In the genomic region with DNA sequence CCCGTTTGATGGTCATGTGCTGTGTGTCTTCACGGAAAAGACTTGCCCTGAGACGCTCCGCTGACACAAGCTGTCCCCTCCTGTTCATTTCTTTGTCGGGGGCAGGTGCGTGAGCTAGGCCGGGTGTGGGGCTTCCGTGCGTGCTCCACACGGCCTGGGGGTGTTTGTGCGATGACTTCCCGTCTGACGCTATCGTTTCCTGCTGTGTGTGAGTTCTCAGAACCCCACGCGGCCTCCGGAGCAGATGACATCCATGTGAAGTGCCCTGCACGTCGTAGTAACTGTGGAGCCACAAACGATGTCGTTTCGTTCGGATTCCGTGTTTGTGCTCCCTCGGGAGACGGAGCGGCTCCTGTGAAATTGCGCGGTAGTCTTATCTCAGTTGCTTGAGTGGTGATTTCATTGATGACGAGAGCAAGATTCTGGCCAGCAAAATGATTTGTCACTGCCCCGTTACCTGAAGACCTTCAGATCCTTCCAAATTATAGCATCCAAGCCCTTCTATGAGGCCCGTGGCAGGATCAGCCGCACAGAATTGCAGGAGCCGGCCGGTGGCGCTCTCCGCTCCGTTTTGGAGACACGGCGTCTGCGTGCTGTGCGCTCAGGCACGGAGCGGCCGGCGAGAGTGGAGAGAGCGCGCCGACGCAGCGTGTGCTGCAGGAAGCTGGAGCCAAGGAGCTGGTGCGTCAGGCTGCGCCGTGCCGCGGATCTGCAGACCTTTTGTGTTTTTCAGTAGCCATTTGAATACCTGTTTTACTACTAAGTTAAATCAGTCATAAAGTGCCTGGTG, we compare ENCODE assay signal across 26 cellular contexts.
DNase-seq lines count a peak whose midpoint lies in the region; ATAC-seq, FAIRE-seq and TF ChIP-seq lines count a peak whose summit lies in the region.
"Had no signal": no experiment of that assay in that cellular context is flagged by ENCODE, and none has a peak within 500 bp of the region (broad histone marks: within the 10 kb centered on the region; RNA-seq: fewer than 3 reads in every experiment).

No MANE protein-coding gene starts in this region.

- H3K4me1 ChIP-seq in right lobe of liver (no peaks in the 10 kb centered on the region), HepG2 (ENCODE audit: insufficient read depth, low read length) (peaks cover 3% of the 10 kb centered on the region), mucosa of descending colon (ENCODE audit: low read depth) (no peaks in the 10 kb centered on the region), upper lobe of right lung (no peaks in the 10 kb centered on the region), small intestine (ENCODE audit: control insufficient read depth in 2 of 2, insufficient read depth in 1 of 2, low read depth in 1 of 2, low read length in 1 of 2) (no peaks in the 10 kb centered on the region)
- H3K4me1 ChIP-seq: foreskin keratinocyte, thyroid gland had no signal

- no peak for TF ChIP-seq RAD21 in HepG2 (CRISPR knock-in tag; IDR thresholded peaks at IDR 0.05)

- no peaks in the 10 kb centered on the region for H3K27me3 ChIP-seq in right lobe of liver
- H3K27me3 ChIP-seq in HepG2 (ENCODE audit: control insufficient read depth in 1 of 2, insufficient read depth in 2 of 2, low read length in 2 of 2), result no peaks in the 10 kb centered on the region
- no peaks in the 10 kb centered on the region for H3K27me3 ChIP-seq in upper lobe of right lung
- no peaks in the 10 kb centered on the region for H3K27me3 ChIP-seq in small intestine (ENCODE audit: control insufficient read depth in 2 of 2, insufficient read depth in 2 of 2, low read length in 2 of 2)
- H3K27me3 ChIP-seq: esophagus squamous epithelium, foreskin keratinocyte, SJSA1, thyroid gland had no signal

- H3K9ac ChIP-seq in HepG2 (ENCODE audit: insufficient read depth, low read depth, low read length), result no peak overlapping the region

- TF ChIP-seq EP300 in HepG2 (IDR thresholded peaks at IDR 0.05; ENCODE audit: low read depth in 2 of 2, low read length in 2 of 2) (no peak), HepG2 (CRISPR knock-in tag; IDR thresholded peaks at IDR 0.05; ENCODE audit: borderline replicate concordance) (no peak)

- no peak overlapping the region for H2AFZ ChIP-seq in HepG2 (ENCODE audit: low read length)

- in situ Hi-C loops in HepG2 (cut with HindIII; ENCODE audit: extremely low pct_ligation_motif_present, low pct_unique_long_range_greater_than_20kb), result no loop called here

- H3K9me3 ChIP-seq in right lobe of liver (no peaks in the 10 kb centered on the region), HepG2 (ENCODE audit: low read length) (0 out of 2 replicates have a peak, but pooled peaks cover 10% of the 10 kb centered on the region), mucosa of descending colon (peaks cover 3% of the 10 kb centered on the region), upper lobe of right lung (no peaks in the 10 kb centered on the region), small intestine (ENCODE audit: control insufficient read depth, low read depth) (no peaks in the 10 kb centered on the region)
- H3K9me3 ChIP-seq: esophagus squamous epithelium, SJSA1, thyroid gland had no signal

- H3K79me2 ChIP-seq in HepG2 (ENCODE audit: insufficient read depth, low read length), result no peaks in the 10 kb centered on the region

- ATAC-seq in right lobe of liver (no peak), HepG2 (no peak), mucosa of descending colon (no peak), upper lobe of right lung (no peak)
- ATAC-seq: foreskin keratinocyte; stimulated activated naive CD8-positive, alpha-beta T cell treated with anti-CD3 and anti-CD28 coated beads, Interleukin-15, amount 100 ng/mL, for 72 hours had no signal

- CTCF ChIA-PET in HepG2 (lab: Yijun Ruan, JAX; ENCODE audit: low intra/inter-chr PET ratio, low total read pairs), result no interaction called here

- BruUV-seq in HepG2 (replicated peaks; lab: Mats Ljungman, UMichigan), result no TSS peak

- no peak overlapping the region for H3K4me2 ChIP-seq in HepG2 (ENCODE audit: low read depth, low read length)

- POLR2A ChIA-PET in HepG2 (lab: Yijun Ruan, JAX), result no interaction called here

- 96% methylated on average over 34 of the region's 56 CpGs for WGBS in right lobe of liver (ENCODE audit: insufficient coverage, low coverage, low lambda C conversion rate, missing lambda C conversion rate)
- 98% methylated on average over 52 of the region's 56 CpGs for WGBS in HepG2 (ENCODE audit: low lambda C conversion rate)
- WGBS in small intestine, 3 donors, result 98% methylated on average over 56 of the region's 56 CpGs

- TF ChIP-seq CTCF in right lobe of liver (IDR thresholded peaks at IDR 0.05) (no peak), HepG2 (CRISPR knock-in tag; IDR thresholded peaks at IDR 0.05) (no peak), mucosa of descending colon (IDR thresholded peaks at IDR 0.05) (no peak), upper lobe of right lung (IDR thresholded peaks at IDR 0.05) (no peak)

- H4K20me1 ChIP-seq in HepG2 (ENCODE audit: insufficient read depth, low read length), result no peaks in the 10 kb centered on the region

- intact Hi-C loops in right lobe of liver (cut with DNase I) (no loop called here), HepG2 (cut with micrococcal nuclease; ENCODE audit: unreplicated experiment) (no loop called here), cardiac septum (cut with DNase I) (no loop called here), mucosa of descending colon (cut with DNase I, micrococcal nuclease) (no loop called here), upper lobe of right lung (cut with DNase I) (no loop called here)

- DNase-seq in right lobe of liver (peak; percentile 4 to 29 (median 29)), HepG2 (ENCODE audit: low spot score) (no peak), cardiac septum (ENCODE audit: low spot score) (peak; percentile 54), mucosa of descending colon (peak in 2 of 3 donors; percentile 7 to 33), upper lobe of right lung (peak; percentile 36), ecto neural progenitor cell (ENCODE audit: low spot score) (no peak), mesenteric fat pad (ENCODE audit: low spot score) (no peak), small intestine (no peak)
- DNase-seq: activated CD4-positive, alpha-beta T cell treated with anti-CD3 and anti-CD28 coated beads, Interleukin-2, amount 10 ng/mL, durations not matched to agents 7 days and 5 days; activated gamma-delta T cell; activated T-cell treated with anti-CD3 and anti-CD28 coated beads, Interleukin-2, amount 50 U/mL, for 1 hour; caudate nucleus; CD4-positive, alpha-beta memory T cell; DND-41; esophagus squamous epithelium; foreskin keratinocyte; MV-4-11; naive B cell; NCI-H1694; nucleus accumbens; stimulated activated naive CD8-positive, alpha-beta T cell treated with anti-CD3 and anti-CD28 coated beads, Interleukin-15, amount 100 ng/mL, for 72 hours had no signal

- no peaks in the 10 kb centered on the region for H3K36me3 ChIP-seq in right lobe of liver
- peaks cover 0 to 4% of the 10 kb centered on the region in 2 experiments; a peak in 2 of 5 replicates for H3K36me3 ChIP-seq in HepG2 (replicated peaks in 1 of 2; ENCODE audit: control insufficient read depth in 1 of 2, insufficient read depth in 2 of 2, low read length in 2 of 2)
- no peaks in the 10 kb centered on the region for H3K36me3 ChIP-seq in mucosa of descending colon (ENCODE audit: low read depth)
- peaks cover 6% of the 10 kb centered on the region for H3K36me3 ChIP-seq in upper lobe of right lung
- H3K36me3 ChIP-seq in small intestine (ENCODE audit: control insufficient read depth in 2 of 2, insufficient read depth in 2 of 2, low read length in 2 of 2), result no peaks in the 10 kb centered on the region

- FAIRE-seq in HepG2 (lab: Jason Lieb, UNC) (no peak), small intestine (lab: Jason Lieb, UNC) (no peak)
- FAIRE-seq: astrocyte, D721Med, endometrium had no signal

- H3K27ac ChIP-seq in right lobe of liver (no peak overlapping the region), HepG2 (ENCODE audit: extremely low read length, insufficient read depth, low read length) (no peak overlapping the region), upper lobe of right lung (no peak overlapping the region), small intestine (ENCODE audit: low read depth in 1 of 2, low read length in 1 of 2) (no peak overlapping the region)
- H3K27ac ChIP-seq: esophagus squamous epithelium, foreskin keratinocyte, SJSA1, thyroid gland had no signal

- H3K4me3 ChIP-seq in right lobe of liver (no peak overlapping the region), HepG2 (replicated peaks in 1 of 3; ENCODE audit: insufficient read depth in 1 of 3, low read depth in 2 of 3, low read length in 3 of 3) (no peak overlapping the region), mucosa of descending colon (no peak overlapping the region), upper lobe of right lung (no peak overlapping the region), small intestine (ENCODE audit: low read depth in 1 of 2, low read length in 2 of 2) (no peak overlapping the region)
- H3K4me3 ChIP-seq: esophagus squamous epithelium, SJSA1, thyroid gland had no signal

- TF ChIP-seq POLR2A in right lobe of liver (IDR thresholded peaks at IDR 0.05) (no peak), HepG2 (IDR thresholded peaks at IDR 0.05; ENCODE audit: insufficient read depth in 1 of 2, low read depth in 2 of 2, low read length in 2 of 2) (no peak)

TF ChIP-seq in HepG2, 621 proteins besides CTCF, POLR2A, EP300 and RAD21:
- TF ChIP-seq, protein P1, sequence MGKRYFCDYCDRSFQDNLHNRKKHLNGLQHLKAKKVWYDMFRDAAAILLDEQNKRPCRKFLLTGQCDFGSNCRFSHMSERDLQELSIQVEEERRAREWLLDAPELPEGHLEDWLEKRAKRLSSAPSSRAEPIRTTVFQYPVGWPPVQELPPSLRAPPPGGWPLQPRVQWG (CRISPR knock-in tag; IDR thresholded peaks at IDR 0.05; ENCODE audit: borderline replicate concordance, low read depth), result no peak
- no peak for TF ChIP-seq NR1H2 (CRISPR knock-in tag; IDR thresholded peaks at IDR 0.05; ENCODE audit: borderline replicate concordance, low read depth)
- TF ChIP-seq JARID2 (CRISPR knock-in tag; IDR thresholded peaks at IDR 0.05; ENCODE audit: insufficient replicate concordance), result no peak
TF ChIP-seq in HepG2: peak in this region for 0.

Comparison
In these comparisons a context has a peak if more than half of its experiments do, and no peak if none do; other contexts are left out.
1. DNase-seq: peak in right lobe of liver (3 of 3), cardiac septum (single experiment), mucosa of descending colon (2 of 3) and upper lobe of right lung (single experiment); none in HepG2 (single experiment), ecto neural progenitor cell (single experiment), mesenteric fat pad (single experiment) and small intestine (single experiment).